1 cellular context compared by ENCODE assay signal in genomic region chr15:70569718-70570231, GRCh38.
TF ChIP-seq lines count a peak whose summit lies in the region.

No MANE protein-coding gene starts in this region.

TF ChIP-seq in HEK293, 187 proteins besides CTCF, POLR2A, EP300 and RAD21 (continued from another document and continues in another):
- no peak for TF ChIP-seq SP2 (tag by site-specific recombination; IDR thresholded peaks at IDR 0.05)
- TF ChIP-seq ZNF324 (tag by site-specific recombination; IDR thresholded peaks at IDR 0.05) = no peak
- TF ChIP-seq ZNF561 (tag by site-specific recombination; IDR thresholded peaks at IDR 0.05; ENCODE audit: borderline replicate concordance) = no peak; the same call in 1 of the 2 replicates
- TF ChIP-seq MYNN (tag by site-specific recombination; IDR thresholded peaks at IDR 0.05; ENCODE audit: borderline replicate concordance) = no peak
- no peak for TF ChIP-seq ZNF10 (tag by site-specific recombination; IDR thresholded peaks at IDR 0.05)
- TF ChIP-seq SP7 (tag by site-specific recombination; IDR thresholded peaks at IDR 0.05) = peak; percentile 100
- TF ChIP-seq ZNF513 (tag by site-specific recombination; IDR thresholded peaks at IDR 0.05) = no peak
- peak; percentile 60 for TF ChIP-seq ZNF398 (tag by site-specific recombination; IDR thresholded peaks at IDR 0.05)
- TF ChIP-seq SCRT2 (tag by site-specific recombination; IDR thresholded peaks at IDR 0.05) = no peak
- TF ChIP-seq ZNF558 (tag by site-specific recombination; IDR thresholded peaks at IDR 0.05) = no peak
- TF ChIP-seq ZNF146 (tag by site-specific recombination; IDR thresholded peaks at IDR 0.05) = no peak
- TF ChIP-seq TRIM28 (IDR thresholded peaks at IDR 0.05; ENCODE audit: borderline replicate concordance, low read length) = no peak
- no peak for TF ChIP-seq ZSCAN16 (tag by site-specific recombination; IDR thresholded peaks at IDR 0.05)
- TF ChIP-seq ZNF362 (tag by site-specific recombination; IDR thresholded peaks at IDR 0.05) = no peak
- no peak for TF ChIP-seq ZNF354C (tag by site-specific recombination; IDR thresholded peaks at IDR 0.05; ENCODE audit: borderline replicate concordance, low read depth)
- TF ChIP-seq AEBP2 (tag by site-specific recombination; IDR thresholded peaks at IDR 0.05; ENCODE audit: borderline replicate concordance) = no peak
- TF ChIP-seq ZNF626 (tag by site-specific recombination; IDR thresholded peaks at IDR 0.05) = no peak
- TF ChIP-seq BCL6B (tag by site-specific recombination; IDR thresholded peaks at IDR 0.05) = no peak
- TF ChIP-seq KLF8 (tag by site-specific recombination; IDR thresholded peaks at IDR 0.05) = peak; percentile 91
- TF ChIP-seq ZNF140 (tag by site-specific recombination; IDR thresholded peaks at IDR 0.05) = no peak
- TF ChIP-seq ZNF785 (tag by site-specific recombination; IDR thresholded peaks at IDR 0.05) = no peak
- no peak for TF ChIP-seq ZNF776 (tag by site-specific recombination; IDR thresholded peaks at IDR 0.05; ENCODE audit: borderline replicate concordance)
- no peak for TF ChIP-seq GFI1B (tag by site-specific recombination; IDR thresholded peaks at IDR 0.05)
- TF ChIP-seq PRDM4 (tag by site-specific recombination; IDR thresholded peaks at IDR 0.05) = no peak
- TF ChIP-seq ZNF114 (tag by site-specific recombination; IDR thresholded peaks at IDR 0.05) = no peak
- no peak for TF ChIP-seq ZNF621 (tag by site-specific recombination; IDR thresholded peaks at IDR 0.05)
- peak; percentile 96 for TF ChIP-seq ZNF629 (tag by site-specific recombination; IDR thresholded peaks at IDR 0.05)
- TF ChIP-seq ZNF214 (tag by site-specific recombination; IDR thresholded peaks at IDR 0.05; ENCODE audit: borderline replicate concordance) = no peak
- TF ChIP-seq ZBTB17 (tag by site-specific recombination; IDR thresholded peaks at IDR 0.05) = 0 out of 2 replicates have a peak, but pooled peaks have one; percentile 20
- peak; percentile 36 for TF ChIP-seq PRDM6 (tag by site-specific recombination; IDR thresholded peaks at IDR 0.05)
- TF ChIP-seq ZNF155 (tag by site-specific recombination; IDR thresholded peaks at IDR 0.05) = no peak
- no peak for TF ChIP-seq ATF2 (tag by site-specific recombination; IDR thresholded peaks at IDR 0.05; ENCODE audit: low read depth)
- 0 out of 2 replicates have a peak, but pooled peaks have one; percentile 21 for TF ChIP-seq ZNF280D (tag by site-specific recombination; IDR thresholded peaks at IDR 0.05)
- TF ChIP-seq INSM2 (tag by site-specific recombination; IDR thresholded peaks at IDR 0.05) = peak; percentile 99
- TF ChIP-seq ZNF645 (tag by site-specific recombination; IDR thresholded peaks at IDR 0.05) = no peak
- no peak for TF ChIP-seq YY2 (tag by site-specific recombination; IDR thresholded peaks at IDR 0.05)
- TF ChIP-seq ZNF544 (tag by site-specific recombination; IDR thresholded peaks at IDR 0.05) = no peak
- no peak for TF ChIP-seq ZSCAN30 (tag by site-specific recombination; IDR thresholded peaks at IDR 0.05)
- no peak for TF ChIP-seq ZNF624 (tag by site-specific recombination; IDR thresholded peaks at IDR 0.05)
- TF ChIP-seq EGR2 (tag by site-specific recombination; IDR thresholded peaks at IDR 0.05; ENCODE audit: low read depth) = peak; percentile 57; the same call in 1 of the 2 replicates
